Comparison of ENCODE assay signal across 12 cellular contexts in the genomic region with DNA sequence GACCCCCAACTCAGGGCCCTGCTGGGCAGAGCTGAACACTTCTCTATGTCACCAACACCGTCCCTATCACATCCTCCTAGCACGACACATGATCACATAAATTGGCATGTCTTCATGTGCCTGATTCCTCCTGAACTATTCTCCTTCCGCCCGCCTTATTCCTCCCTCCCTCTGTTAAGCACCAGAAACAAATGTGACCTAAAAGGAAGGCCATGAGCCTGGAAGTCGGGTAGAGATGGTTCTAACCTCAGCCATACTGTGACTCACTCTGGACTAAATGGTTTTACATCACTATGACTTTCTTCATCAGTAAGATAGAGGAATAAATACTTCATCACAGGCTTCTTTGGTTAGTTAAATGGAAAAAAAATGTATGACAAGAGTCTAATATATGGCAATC.
"Had no signal": no experiment of that assay in that cellular context is flagged by ENCODE, and none has a peak within 500 bp of the region (broad histone marks: within the 10 kb centered on the region; RNA-seq: fewer than 3 reads in every experiment).

No MANE protein-coding gene starts in this region.

- H3K36me3 ChIP-seq: brain microvascular endothelial cell, sigmoid colon, tibial artery, vagina had no signal

- H3K27me3 ChIP-seq: brain microvascular endothelial cell, sigmoid colon, tibial artery, vagina had no signal

- H3K4me1 ChIP-seq: psoas muscle, sigmoid colon, tibial artery, vagina had no signal

- H3K27ac ChIP-seq: brain microvascular endothelial cell, epithelial cell of prostate, psoas muscle, tibial artery, vagina had no signal

- H3K4me3 ChIP-seq: psoas muscle, sigmoid colon, tibial artery, vagina had no signal

- DNase-seq: activated CD4-positive, alpha-beta T cell treated with anti-CD3 and anti-CD28 coated beads, Interleukin-2, amount 50 U/mL, for 1 hour; activated CD4-positive, CD25-positive, alpha-beta regulatory T cell; activated naive CD8-positive, alpha-beta T cell treated with anti-CD3 and anti-CD28 coated beads for 36 hours; amygdala; psoas muscle; sigmoid colon; stimulated activated CD4-positive, alpha-beta T cell treated with anti-CD3 and anti-CD28 coated beads, Interleukin-1b, Interleukin-23, amount 100 ng/mL, for 48 hours; SW 1271 had no signal

- H3K9me3 ChIP-seq: psoas muscle, sigmoid colon, tibial artery, vagina had no signal
